12 cellular contexts compared by ENCODE assay signal in genomic region chr2:2926009-2926857, GRCh38.
A peak's percentile ranks its signal among the peaks of the same experiment; 100 is the strongest.
DNase-seq lines count a peak whose midpoint lies in the region; ATAC-seq and TF ChIP-seq lines count a peak whose summit lies in the region.
"Had no signal": no experiment of that assay in that cellular context is flagged by ENCODE, and none has a peak within 500 bp of the region (broad histone marks: within the 10 kb centered on the region; RNA-seq: fewer than 3 reads in every experiment).

No MANE protein-coding gene starts in this region.

- H3K4me1 ChIP-seq in breast epithelium = no peaks in the 10 kb centered on the region
- H3K4me1 ChIP-seq: left ventricle myocardium inferior, uterus had no signal

- DNase-seq in breast epithelium (ENCODE audit: low spot score in 2 of 2) (no peak), NCI-H748 treated with DMSO at 0.1 percent for 48 hours (lab: John Stamatoyannopoulos, UW) (no peak), OCI-M2 (lab: John Stamatoyannopoulos, UW; ENCODE audit: unreplicated experiment) (no peak)
- DNase-seq in central memory CD4-positive, alpha-beta T cell = no peak
- DNase-seq: AML-193, left ventricle myocardium inferior, uterus had no signal

- ATAC-seq in GM18511 (IDR thresholded peaks at IDR 0.05; ENCODE audit: unreplicated experiment) (peak; percentile 86), GM19467 (IDR thresholded peaks at IDR 0.05; ENCODE audit: unreplicated experiment) (peak; percentile 44), HG02884 (IDR thresholded peaks at IDR 0.05; ENCODE audit: unreplicated experiment) (peak; percentile 86), HG03460 (IDR thresholded peaks at IDR 0.05; ENCODE audit: unreplicated experiment) (peak; percentile 72)

- no peak for TF ChIP-seq CTCF in breast epithelium (IDR thresholded peaks at IDR 0.05)

- intact Hi-C loops in breast epithelium (cut with DNase I; ENCODE audit: low total_unique reads) = no loop called here

- no peaks in the 10 kb centered on the region for H3K27me3 ChIP-seq in breast epithelium
- H3K27me3 ChIP-seq: uterus had no signal

- no peak for TF ChIP-seq POLR2A in breast epithelium (IDR thresholded peaks at IDR 0.05)

- H3K4me3 ChIP-seq in breast epithelium = no peak overlapping the region
- H3K4me3 ChIP-seq: left ventricle myocardium inferior, smooth muscle cell, uterus had no signal

- no peaks in the 10 kb centered on the region for H3K36me3 ChIP-seq in breast epithelium
- H3K36me3 ChIP-seq: left ventricle myocardium inferior, uterus had no signal

- H3K27ac ChIP-seq in breast epithelium = no peak overlapping the region
- H3K27ac ChIP-seq: left ventricle myocardium inferior, uterus had no signal

- H3K9me3 ChIP-seq in breast epithelium = peaks cover 0 to 13% of the 10 kb centered on the region in 2 donors
- H3K9me3 ChIP-seq: uterus had no signal
